21 cellular contexts compared by ENCODE assay signal in the genomic region with DNA sequence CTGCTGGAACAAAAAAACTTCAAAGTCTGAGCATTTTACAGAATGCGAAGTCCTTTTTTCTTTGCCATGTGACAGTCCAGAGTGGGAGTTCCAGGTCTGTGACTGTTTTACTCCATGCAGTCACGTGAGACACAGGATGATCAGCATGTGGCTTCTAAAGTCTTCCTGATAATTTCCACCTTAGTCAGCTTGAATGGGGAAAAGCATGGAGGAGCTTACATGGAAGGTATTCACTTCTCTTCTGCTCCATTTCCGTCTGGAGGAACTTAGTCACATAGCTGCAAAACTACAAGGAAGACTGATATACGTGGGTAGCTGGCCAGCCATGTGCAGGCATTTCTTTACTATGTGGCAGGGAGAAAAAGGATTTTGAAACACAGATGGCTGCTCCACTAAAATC. TPM values are rescaled to one million over a fixed set of nuclear protein-coding genes. Genes with fewer than 3 reads are reported as not detected.
"Had no signal": no experiment of that assay in that cellular context is flagged by ENCODE, and none has a peak within 500 bp of the region (broad histone marks: within the 10 kb centered on the region; RNA-seq: fewer than 3 reads in every experiment).

No MANE protein-coding gene starts in this region.

- H3K27me3 ChIP-seq: body of pancreas, esophagus squamous epithelium, gastrocnemius medialis, heart right ventricle, ovary, stomach had no signal

- H3K36me3 ChIP-seq: esophagus squamous epithelium, gastrocnemius medialis, heart right ventricle, lower lobe of right lung, ovary, stomach, thoracic aorta had no signal

- H3K4me3 ChIP-seq: body of pancreas, coronary artery, esophagus squamous epithelium, gastrocnemius medialis, heart right ventricle, lower lobe of right lung, ovary, stomach, thoracic aorta had no signal

- H3K27ac ChIP-seq: body of pancreas, coronary artery, esophagus squamous epithelium, gastrocnemius medialis, heart right ventricle, lower lobe of right lung, ovary, stomach, thoracic aorta had no signal

- DNase-seq: activated naive CD4-positive, alpha-beta T cell treated with anti-CD3 and anti-CD28 coated beads for 36 hours; activated naive CD8-positive, alpha-beta T cell treated with anti-CD3 and anti-CD28 coated beads, Interleukin-2, amount 50 U/mL, for 24 hours; body of pancreas; central memory CD4-positive, alpha-beta T cell; esophagus squamous epithelium; gastrocnemius medialis; heart right ventricle; left colon; lower lobe of right lung; ovary; stimulated activated CD4-positive, alpha-beta T cell treated with anti-CD3 and anti-CD28 coated beads, Interleukin-1b, Interleukin-23, amount 100 ng/mL, for 48 hours; stomach; T-cell; T-helper 9 cell had no signal

- ATAC-seq: activated CD4-positive, CD25-positive, alpha-beta regulatory T cell treated with anti-CD3 and anti-CD28 coated beads, Interleukin-2, amount 50 U/mL, for 24 hours; activated naive CD8-positive, alpha-beta T cell treated with anti-CD3 and anti-CD28 coated beads, Interleukin-2, amount 50 U/mL, for 24 hours; body of pancreas; gastrocnemius medialis; heart right ventricle; left colon; lower lobe of right lung; sciatic nerve; T-cell had no signal

- H3K4me1 ChIP-seq: body of pancreas, esophagus squamous epithelium, gastrocnemius medialis, heart right ventricle, lower lobe of right lung, stomach had no signal

- H3K9me3 ChIP-seq: body of pancreas, esophagus squamous epithelium, gastrocnemius medialis, heart right ventricle, lower lobe of right lung, ovary, stomach, thoracic aorta had no signal

RNA-seq across cellular contexts. Expression of a gene that starts 1.8 kb away (rescaled TPM):
- total RNA-seq: activated CD8-positive, alpha-beta memory T cell treated with anti-CD3 and anti-CD28 coated beads for 36 hours; activated naive CD4-positive, alpha-beta T cell treated with anti-CD3 and anti-CD28 coated beads for 36 hours; esophagus squamous epithelium; gastrocnemius medialis; heart right ventricle; pulmonary artery endothelial cell; sciatic nerve; stomach; T-cell; thoracic aorta; ureter had no signal
